Comparison of ENCODE assay signal across 10 cellular contexts in genomic region chr18:45755936-45756335, GRCh38. TPM values are rescaled to one million over a fixed set of nuclear protein-coding genes. Genes with fewer than 3 reads are reported as not detected.
DNase-seq lines count a peak whose midpoint lies in the region; ATAC-seq and TF ChIP-seq lines count a peak whose summit lies in the region.
"Had no signal": no experiment of that assay in that cellular context is flagged by ENCODE, and none has a peak within 500 bp of the region (broad histone marks: within the 10 kb centered on the region; RNA-seq: fewer than 3 reads in every experiment).

No MANE protein-coding gene starts in this region.

- POLR2A ChIA-PET in activated CD4-positive, alpha-beta T cell treated with anti-CD3 and anti-CD28 coated beads for 36 hours (lab: Charles Lee): no interaction called here

- H3K27ac Mint-ChIP-seq in activated T-cell treated with anti-CD3 and anti-CD28 coated beads, Interleukin-2, amount 50 U/mL, for 72 hours: no peak overlapping the region
- H3K27ac Mint-ChIP-seq in endothelial cell (ENCODE audit: unreplicated experiment): no peak overlapping the region
- no peak overlapping the region for H3K27ac Mint-ChIP-seq in activated CD4-positive, alpha-beta T cell treated with anti-CD3 and anti-CD28 coated beads for 36 hours
- H3K27ac Mint-ChIP-seq: activated naive CD8-positive, alpha-beta T cell had no signal

- no peaks in the 10 kb centered on the region for H3K4me1 Mint-ChIP-seq in activated T-cell treated with anti-CD3 and anti-CD28 coated beads, Interleukin-2, amount 50 U/mL, for 72 hours (ENCODE audit: low read depth)
- peaks cover 22% of the 10 kb centered on the region for H3K4me1 Mint-ChIP-seq in endothelial cell (ENCODE audit: unreplicated experiment)
- H3K4me1 Mint-ChIP-seq in activated CD4-positive, alpha-beta T cell treated with anti-CD3 and anti-CD28 coated beads for 36 hours: no peaks in the 10 kb centered on the region

- no peak for TF ChIP-seq POLR2A in sigmoid colon (IDR thresholded peaks at IDR 0.05)

- TF ChIP-seq EP300 in sigmoid colon (IDR thresholded peaks at IDR 0.05): no peak

- no peaks in the 10 kb centered on the region for H3K9me3 ChIP-seq in sigmoid colon

- ATAC-seq in activated T-cell treated with anti-CD3 and anti-CD28 coated beads, Interleukin-2, amount 50 U/mL, for 72 hours (replicated peaks in 1 of 2): no peak
- ATAC-seq in activated CD4-positive, alpha-beta T cell treated with anti-CD3 and anti-CD28 coated beads for 36 hours: no peak

- H3K4me1 ChIP-seq in sigmoid colon: peaks cover 0 to 4% (median 0%) of the 10 kb centered on the region in 4 donors

- H3K9me3 Mint-ChIP-seq in activated T-cell treated with anti-CD3 and anti-CD28 coated beads, Interleukin-2, amount 50 U/mL, for 72 hours: peaks cover 0 to 2% of the 10 kb centered on the region in 2 donors
- no peaks in the 10 kb centered on the region for H3K9me3 Mint-ChIP-seq in endothelial cell (ENCODE audit: unreplicated experiment)
- no peaks in the 10 kb centered on the region for H3K9me3 Mint-ChIP-seq in activated CD4-positive, alpha-beta T cell treated with anti-CD3 and anti-CD28 coated beads for 36 hours (ENCODE audit: low read depth)

- H3K27me3 Mint-ChIP-seq in activated T-cell treated with anti-CD3 and anti-CD28 coated beads, Interleukin-2, amount 50 U/mL, for 72 hours (ENCODE audit: low read depth): peaks cover 26% of the 10 kb centered on the region
- no peaks in the 10 kb centered on the region for H3K27me3 Mint-ChIP-seq in endothelial cell (ENCODE audit: unreplicated experiment)
- peaks cover 25% of the 10 kb centered on the region for H3K27me3 Mint-ChIP-seq in activated CD4-positive, alpha-beta T cell treated with anti-CD3 and anti-CD28 coated beads for 36 hours

- CTCF ChIA-PET in activated CD4-positive, alpha-beta T cell treated with anti-CD3 and anti-CD28 coated beads for 36 hours (lab: Charles Lee): interaction anchor here (0.6 to 0.9 kb wide), 3 partner anchors 118 to 271 kb away, joined by 3 to 4 read pairs (median 3); no protein-coding TSS in a partner anchor

- TF ChIP-seq CTCF in foreskin fibroblast (IDR thresholded peaks at IDR 0.05; ENCODE audit: low read depth, low read length) (no peak), endothelial cell (IDR thresholded peaks at IDR 0.05; ENCODE audit: unreplicated experiment) (no peak), sigmoid colon (IDR thresholded peaks at IDR 0.05) (no peak)

- DNase-seq in H4 (ENCODE audit: low spot score) (peak; percentile 56), RPMI8226 (peak; percentile 18), foreskin fibroblast (peak; percentile 75 to 85), putamen (ENCODE audit: low spot score) (peak; percentile 27), endothelial cell (ENCODE audit: low spot score) (no peak), sigmoid colon (no peak)
- no peak for DNase-seq in activated T-cell treated with anti-CD3 and anti-CD28 coated beads, Interleukin-2, amount 50 U/mL, for 72 hours
- no peak for DNase-seq in activated CD4-positive, alpha-beta T cell treated with anti-CD3 and anti-CD28 coated beads for 36 hours
- DNase-seq: H7 had no signal

- H3K4me3 ChIP-seq in foreskin fibroblast (ENCODE audit: low read depth in 1 of 2, low read length in 2 of 2) (no peak overlapping the region), sigmoid colon (no peak overlapping the region)

- H3K27ac ChIP-seq in sigmoid colon: no peak overlapping the region

- H3K36me3 Mint-ChIP-seq in activated T-cell treated with anti-CD3 and anti-CD28 coated beads, Interleukin-2, amount 50 U/mL, for 72 hours (ENCODE audit: insufficient read depth in 2 of 2): no peaks in the 10 kb centered on the region
- H3K36me3 Mint-ChIP-seq in endothelial cell (ENCODE audit: low read depth, unreplicated experiment): peaks cover 6% of the 10 kb centered on the region
- H3K36me3 Mint-ChIP-seq in activated CD4-positive, alpha-beta T cell treated with anti-CD3 and anti-CD28 coated beads for 36 hours (ENCODE audit: low read depth): no peaks in the 10 kb centered on the region
- H3K36me3 Mint-ChIP-seq: activated naive CD8-positive, alpha-beta T cell had no signal

- intact Hi-C loops in sigmoid colon (cut with DNase I): no loop called here
- intact Hi-C loops in activated CD4-positive, alpha-beta T cell treated with anti-CD3 and anti-CD28 coated beads for 36 hours (cut with DNase I, micrococcal nuclease): no loop called here

- no peaks in the 10 kb centered on the region for H3K36me3 ChIP-seq in sigmoid colon

- no peak overlapping the region for H3K4me3 Mint-ChIP-seq in activated T-cell treated with anti-CD3 and anti-CD28 coated beads, Interleukin-2, amount 50 U/mL, for 72 hours
- H3K4me3 Mint-ChIP-seq in endothelial cell (ENCODE audit: unreplicated experiment): no peak overlapping the region
- no peak overlapping the region for H3K4me3 Mint-ChIP-seq in activated CD4-positive, alpha-beta T cell treated with anti-CD3 and anti-CD28 coated beads for 36 hours
- H3K4me3 Mint-ChIP-seq: activated naive CD8-positive, alpha-beta T cell had no signal

- WGBS in sigmoid colon, 2 donors: 28 to 31% methylated on average over 3 of the region's 3 CpGs

- no peaks in the 10 kb centered on the region for H3K27me3 ChIP-seq in sigmoid colon

RNA-seq across cellular contexts. Expression of gene SLC14A1, which starts 32.0 kb away (rescaled TPM):
- total RNA-seq in H4 (2014; rRNA removed; shearing (Covaris generic)): 257 and 276 TPM in 2 replicates
- 1 to 10 TPM; 6.0 to 6.2 TPM for total RNA-seq in activated T-cell treated with anti-CD3 and anti-CD28 coated beads, Interleukin-2, amount 50 U/mL, for 72 hours
- total RNA-seq in endothelial cell (ENCODE audit: unreplicated experiment) (0.36 TPM), sigmoid colon (10 to 100 TPM in 1 of 4 donors, 1 to 10 TPM in 2, not detected in 1; 1.3 to 14.4 (median 2.1) TPM)
- 1 to 10 TPM in 1 of 3 donors, under 1 TPM in 1, not detected in 1; 0.69 to 1.6 TPM for polyA plus RNA-seq in sigmoid colon
- total RNA-seq in activated CD4-positive, alpha-beta T cell treated with anti-CD3 and anti-CD28 coated beads for 36 hours: 1 to 10 TPM; 1.3 to 1.5 TPM
- total RNA-seq: H7 had no signal

Comparison
In these comparisons a context has a peak if more than half of its experiments do, and no peak if none do; other contexts are left out.
1. DNase-seq: peak in H4 (single experiment), RPMI8226 (single experiment), foreskin fibroblast (2 of 2) and putamen (single experiment); none in activated T-cell treated with anti-CD3 and anti-CD28 coated beads, Interleukin-2, amount 50 U/mL, for 72 hours (0 of 2), endothelial cell (single experiment), sigmoid colon (single experiment) and activated CD4-positive, alpha-beta T cell treated with anti-CD3 and anti-CD28 coated beads for 36 hours (single experiment).
2. RNA of gene SLC14A1, which starts 32.0 kb away (total RNA-seq): 257 to 276 TPM in H4; 6.0 to 6.2 TPM in activated T-cell treated with anti-CD3 and anti-CD28 coated beads, Interleukin-2, amount 50 U/mL, for 72 hours, 1.3 to 14.4 TPM in sigmoid colon, 1.3 to 1.5 TPM in activated CD4-positive, alpha-beta T cell treated with anti-CD3 and anti-CD28 coated beads for 36 hours and 0.36 TPM in endothelial cell (single experiment); every median in the first group is over 10 times any median in the second.